ENCODE assay signal across 10 cellular contexts in genomic region chr3:105824129-105824528, GRCh38. TPM values are rescaled to one million over a fixed set of nuclear protein-coding genes. Genes with fewer than 3 reads are reported as not detected.
DNase-seq lines count a peak whose midpoint lies in the region; ATAC-seq and TF ChIP-seq lines count a peak whose summit lies in the region.
"Had no signal": no experiment of that assay in that cellular context is flagged by ENCODE, and none has a peak within 500 bp of the region (broad histone marks: within the 10 kb centered on the region; RNA-seq: fewer than 3 reads in every experiment).

No MANE protein-coding gene starts in this region.

- H4K8ac ChIP-seq in trophoblast cell (ENCODE audit: low read depth, low read length) = no peak overlapping the region

- no peak overlapping the region for H3K14ac ChIP-seq in trophoblast cell (ENCODE audit: low read length)

- POLR2A ChIA-PET in OCI-LY7 (lab: Charles Lee) = interaction anchor here (1.0 to 4.8 kb wide), 5 partner anchors 8 to 43 kb away, joined by 4 to 36 read pairs (median 15); no protein-coding TSS in a partner anchor

- no peak overlapping the region for H3K4ac ChIP-seq in trophoblast cell (ENCODE audit: low read depth, low read length)

- H2BK120ac ChIP-seq in trophoblast cell (ENCODE audit: insufficient read depth, low read length, poor library complexity) = no peak overlapping the region

- no peaks in the 10 kb centered on the region for H3K27me3 Mint-ChIP-seq in Calu3 (ENCODE audit: unreplicated experiment)

- no peaks in the 10 kb centered on the region for H3K36me3 Mint-ChIP-seq in Calu3 (ENCODE audit: insufficient read depth, unreplicated experiment)

- H3K79me2 ChIP-seq in OCI-LY7 (ENCODE audit: insufficient read depth, low read depth, low read length) (peaks cover 12% of the 10 kb centered on the region), trophoblast cell (ENCODE audit: control insufficient read depth, insufficient read depth, low read length, poor library complexity) (no peaks in the 10 kb centered on the region)

- H3K36me3 ChIP-seq in OCI-LY7 (ENCODE audit: insufficient read depth, low read length) = peaks cover 17% of the 10 kb centered on the region
- peaks cover 3 to 8% of the 10 kb centered on the region in 2 experiments for H3K36me3 ChIP-seq in trophoblast cell (ENCODE audit: control insufficient read depth in 1 of 2, insufficient read depth in 2 of 2, low read length in 2 of 2)

- H3K4me1 ChIP-seq in OCI-LY7 (ENCODE audit: insufficient read depth, low read length, poor library complexity, severe bottlenecking) (peaks cover 65% of the 10 kb centered on the region), trophoblast cell (ENCODE audit: control insufficient read depth in 1 of 2, insufficient read depth in 2 of 2, low read length in 2 of 2) (peaks cover 0 to 5% of the 10 kb centered on the region in 2 experiments)

- peak overlapping the region; percentile 35 for H3K27ac Mint-ChIP-seq in Calu3 (ENCODE audit: unreplicated experiment)

- H3K4me1 Mint-ChIP-seq in Calu3 (ENCODE audit: low read depth, unreplicated experiment) = peaks cover 38% of the 10 kb centered on the region

- H2BK5ac ChIP-seq in trophoblast cell (ENCODE audit: low read depth, low read length, poor library complexity) = no peak overlapping the region

- CTCF ChIA-PET in Calu3 (lab: Charles Lee) = no interaction called here
- CTCF ChIA-PET in OCI-LY7 (lab: Charles Lee; ENCODE audit: unreplicated experiment) = no interaction called here

- DNase-seq in Calu3 (no peak), OCI-LY7 (ENCODE audit: low spot score) (no peak), coronary artery (ENCODE audit: low spot score) (no peak), trophoblast cell (no peak), NCI-H524 (lab: John Stamatoyannopoulos, UW) (no peak), NCI-H1694 (lab: John Stamatoyannopoulos, UW) (no peak), hepatic stellate cell (ENCODE audit: low spot score) (no peak)
- DNase-seq: stimulated activated CD4-positive, alpha-beta T cell treated with anti-CD3 and anti-CD28 coated beads, Interleukin-4, amount 100 ng/mL, for 1 hour had no signal

- H3K4me2 ChIP-seq in OCI-LY7 (ENCODE audit: low read length) (peak overlapping the region; percentile 54; the same call in 1 of the 2 replicates), trophoblast cell (ENCODE audit: low read length) (no peak overlapping the region)

- no peak overlapping the region for H2AK5ac ChIP-seq in trophoblast cell (ENCODE audit: low read length)

- H4K20me1 ChIP-seq in OCI-LY7 (ENCODE audit: insufficient read depth, low read length) = no peaks in the 10 kb centered on the region

- H3K4me3 Mint-ChIP-seq in Calu3 (ENCODE audit: low read depth, unreplicated experiment) = no peak overlapping the region
- H3K4me3 Mint-ChIP-seq: neural crest cell had no signal

- no peak overlapping the region for H2BK12ac ChIP-seq in trophoblast cell (ENCODE audit: low read length)

- BruUV-seq in Calu3 (replicated peaks; lab: Mats Ljungman, UMichigan) (no TSS peak), OCI-LY7 (replicated peaks; lab: Mats Ljungman, UMichigan) (no TSS peak)

- no peak overlapping the region for H4K12ac ChIP-seq in trophoblast cell (ENCODE audit: low read depth, low read length)

- H3K79me1 ChIP-seq in trophoblast cell (ENCODE audit: low read length) = no peaks in the 10 kb centered on the region

- no peak for ATAC-seq in GM21619 (IDR thresholded peaks at IDR 0.05; ENCODE audit: unreplicated experiment)

- no peak overlapping the region for H3K9ac ChIP-seq in trophoblast cell (ENCODE audit: low read length)

- no CpG with 5 or more reads among the region's 2 CpGs for WGBS in trophoblast cell (ENCODE audit: extremely low coverage, insufficient coverage, insufficient read length)

- H3K27ac ChIP-seq in OCI-LY7 (ENCODE audit: low read depth, low read length, poor library complexity, severe bottlenecking) (no peak overlapping the region), coronary artery (peak overlapping the region; percentile 15 to 75), trophoblast cell (ENCODE audit: low read depth, low read length) (no peak overlapping the region)

- peak overlapping the region; percentile 80 for H3K23ac ChIP-seq in trophoblast cell (ENCODE audit: low read length)

- H3K9me3 ChIP-seq in OCI-LY7 (ENCODE audit: low read length) (no peaks in the 10 kb centered on the region), trophoblast cell (ENCODE audit: insufficient read depth, low read depth, low read length) (no peaks in the 10 kb centered on the region)

- no peak overlapping the region for H3K18ac ChIP-seq in trophoblast cell (ENCODE audit: low read length)

- no peak overlapping the region for H4K91ac ChIP-seq in trophoblast cell (ENCODE audit: low read depth, low read length)

- H2AFZ ChIP-seq in OCI-LY7 (ENCODE audit: low read length) (no peak overlapping the region), trophoblast cell (ENCODE audit: insufficient read depth, low read length, poor library complexity) (no peak overlapping the region)

- H3K4me3 ChIP-seq in OCI-LY7 (ENCODE audit: low read depth, low read length, poor library complexity, severe bottlenecking) (no peak overlapping the region), coronary artery (no peak overlapping the region), trophoblast cell (ENCODE audit: low read depth, low read length) (no peak overlapping the region)

- no peaks in the 10 kb centered on the region for H3K27me3 ChIP-seq in trophoblast cell (ENCODE audit: insufficient read depth, low read length)

- TF ChIP-seq CTCF in Calu3 (IDR thresholded peaks at IDR 0.05; ENCODE audit: unreplicated experiment) (no peak), OCI-LY7 (conservative IDR thresholded peaks at IDR 0.05; ENCODE audit: low read length) (no peak), coronary artery (IDR thresholded peaks at IDR 0.05) (no peak)

- intact Hi-C loops in Calu3 (cut with micrococcal nuclease; ENCODE audit: unreplicated experiment) = no loop called here
- intact Hi-C loops in OCI-LY7 (cut with micrococcal nuclease; ENCODE audit: unreplicated experiment) = no loop called here

- peaks cover 2% of the 10 kb centered on the region for H3K9me3 Mint-ChIP-seq in Calu3 (ENCODE audit: low read depth, unreplicated experiment)
- H3K9me3 Mint-ChIP-seq: neural crest cell had no signal

- H3K9me2 ChIP-seq in OCI-LY7 (ENCODE audit: insufficient read depth, low read length) = no peaks in the 10 kb centered on the region

RNA-seq across cellular contexts. Expression of gene CBLB, which starts 44.7 kb away (rescaled TPM):
- total RNA-seq in Calu3 (2022) (17.9 and 26.2 TPM in 2 replicates), OCI-LY7 (2022) (38.5 and 51.6 TPM in 2 replicates)
- 24.5 and 57.7 TPM in 2 replicates for total RNA-seq in OCI-LY7 (2014; rRNA removed; shearing (Covaris generic))
- 244 and 249 TPM in 2 replicates for polyA plus RNA-seq in trophoblast cell (2013)

Comparison
In these comparisons a context has a peak if more than half of its experiments do, and no peak if none do; other contexts are left out.
1. H3K27ac ChIP-seq: peak in coronary artery (2 of 2); none in OCI-LY7 (single experiment) and trophoblast cell (single experiment).